ENCODE assay signal across 10 cellular contexts in genomic region chr20:45813489-45813888, GRCh38. TPM values are rescaled to one million over a fixed set of nuclear protein-coding genes. Genes with fewer than 3 reads are reported as not detected.
A peak's percentile ranks its signal among the peaks of the same experiment; 100 is the strongest.
DNase-seq lines count a peak whose midpoint lies in the region; ATAC-seq, FAIRE-seq and TF ChIP-seq lines count a peak whose summit lies in the region.
"Had no signal": no experiment of that assay in that cellular context is flagged by ENCODE, and none has a peak within 500 bp of the region (broad histone marks: within the 10 kb centered on the region; RNA-seq: fewer than 3 reads in every experiment).

No MANE protein-coding gene starts in this region.

- H3K4me1 ChIP-seq in Peyer's patch: peaks cover 3 to 17% (median 5%) of the 10 kb centered on the region in 4 donors

- POLR2A ChIA-PET in activated CD4-positive, alpha-beta T cell treated with anti-CD3 and anti-CD28 coated beads for 36 hours (lab: Charles Lee): interaction anchor here (0.5 to 2.1 kb wide), 8 partner anchors 9 to 257 kb away, joined by 3 to 5 read pairs (median 3); partner anchors contain the start of genes CTSA and NEURL2

- TF ChIP-seq POLR2A in Peyer's patch (IDR thresholded peaks at IDR 0.05): no peak

- FAIRE-seq in frontal cortex (lab: Jason Lieb, UNC): no peak

- H3K36me3 Mint-ChIP-seq in activated CD4-positive, alpha-beta T cell treated with anti-CD3 and anti-CD28 coated beads for 36 hours (ENCODE audit: low read depth): peaks cover 62% of the 10 kb centered on the region

- intact Hi-C loops in activated CD4-positive, alpha-beta T cell treated with anti-CD3 and anti-CD28 coated beads for 36 hours (cut with DNase I, micrococcal nuclease): loop anchor here (2.0 kb wide), 3 partner anchors 77 to 275 kb away; partner anchors contain the start of genes CTSA (in 2 of the 2), NEURL2 (in 2 of the 2), NCOA5 (in 1 of the 2) and PCIF1 (in 1 of the 2)

- no peaks in the 10 kb centered on the region for H3K27me3 Mint-ChIP-seq in activated CD4-positive, alpha-beta T cell treated with anti-CD3 and anti-CD28 coated beads for 36 hours

- TF ChIP-seq CTCF in Peyer's patch (IDR thresholded peaks at IDR 0.05) (no peak), epithelial cell of esophagus (IDR thresholded peaks at IDR 0.05; ENCODE audit: insufficient read depth, low read depth, low read length, missing control alignments) (no peak)

- no peak for DNase-seq in activated CD4-positive, alpha-beta T cell treated with anti-CD3 and anti-CD28 coated beads for 36 hours
- no peak for DNase-seq in activated CD4-positive, alpha-beta T cell treated with anti-CD3 and anti-CD28 coated beads, Interleukin-2, amount 50 U/mL, for 1 hour
- DNase-seq in Peyer's patch (no peak), epithelial cell of esophagus (ENCODE audit: low read depth) (no peak), skeletal muscle cell (ENCODE audit: low read depth) (no peak), frontal cortex (ENCODE audit: low spot score in 2 of 2) (no peak), NCI-H2029 (lab: John Stamatoyannopoulos, UW) (no peak), NCI-H774 (lab: John Stamatoyannopoulos, UW) (no peak)
- DNase-seq: heart left ventricle; stimulated activated CD4-positive, alpha-beta T cell treated with anti-CD3 and anti-CD28 coated beads, Interleukin-12 subunit alpha, Interleukin-12 subunit beta, amount 100 ng/mL, for 4 hours had no signal

- no peak for ATAC-seq in activated CD4-positive, alpha-beta T cell treated with anti-CD3 and anti-CD28 coated beads for 36 hours

- H3K27ac Mint-ChIP-seq in activated CD4-positive, alpha-beta T cell treated with anti-CD3 and anti-CD28 coated beads for 36 hours: peak overlapping the region; percentile 88

- CTCF ChIA-PET in activated CD4-positive, alpha-beta T cell treated with anti-CD3 and anti-CD28 coated beads for 36 hours (lab: Charles Lee): interaction anchor here (0.6 to 1.6 kb wide), 8 partner anchors 9 to 776 kb away, joined by 3 to 8 read pairs (median 4); no protein-coding TSS in a partner anchor

- no peaks in the 10 kb centered on the region for H3K9me3 Mint-ChIP-seq in activated CD4-positive, alpha-beta T cell treated with anti-CD3 and anti-CD28 coated beads for 36 hours (ENCODE audit: low read depth)

- no peaks in the 10 kb centered on the region for H3K27me3 ChIP-seq in Peyer's patch
- H3K27me3 ChIP-seq: heart left ventricle had no signal

- no peaks in the 10 kb centered on the region for H3K9me3 ChIP-seq in Peyer's patch
- H3K9me3 ChIP-seq: heart left ventricle had no signal

- H3K27ac ChIP-seq in Peyer's patch: no peak overlapping the region
- H3K27ac ChIP-seq: heart left ventricle had no signal

- H3K4me3 Mint-ChIP-seq in activated CD4-positive, alpha-beta T cell treated with anti-CD3 and anti-CD28 coated beads for 36 hours: peak overlapping the region; percentile 99

- H3K36me3 ChIP-seq in Peyer's patch: peaks cover 0 to 29% (median 0%) of the 10 kb centered on the region in 3 donors

- H3K4me3 ChIP-seq in Peyer's patch: peak overlapping the region in 3 of 4 donors; percentile 46 to 64 (median 62)
- peak overlapping the region; percentile 74 for H3K4me3 ChIP-seq in epithelial cell of esophagus (ENCODE audit: low read length)
- H3K4me3 ChIP-seq in skeletal muscle cell (ENCODE audit: low read depth, low read length): peak overlapping the region; percentile 81

- H3K4me1 Mint-ChIP-seq in activated CD4-positive, alpha-beta T cell treated with anti-CD3 and anti-CD28 coated beads for 36 hours: peaks cover 21% of the 10 kb centered on the region

RNA-seq across cellular contexts. Expression of gene UBE2C, which starts 1.0 kb away (rescaled TPM):
- total RNA-seq in activated CD4-positive, alpha-beta T cell treated with anti-CD3 and anti-CD28 coated beads for 36 hours: 100 to 1,000 TPM; 175 to 230 TPM
- total RNA-seq in Peyer's patch (10 to 100 TPM in 2 of 4 donors, 1 to 10 TPM in 2; 7.3 to 24.8 (median 9.8) TPM), frontal cortex (3.7 TPM)

RNA-seq across cellular contexts. Expression of gene TNNC2, which starts 13.6 kb away (rescaled TPM):
- not detected for total RNA-seq in activated CD4-positive, alpha-beta T cell treated with anti-CD3 and anti-CD28 coated beads for 36 hours
- 1 to 10 TPM in 2 of 4 donors, not detected in 2; 2.7 to 3.5 TPM for total RNA-seq in Peyer's patch
- total RNA-seq in frontal cortex: not detected
- total RNA-seq: heart left ventricle had no signal

RNA-seq across cellular contexts. Expression of gene SNX21, which starts 20.1 kb away (rescaled TPM):
- total RNA-seq in activated CD4-positive, alpha-beta T cell treated with anti-CD3 and anti-CD28 coated beads for 36 hours: 1 to 10 TPM; 1.2 to 1.4 TPM
- 10 to 100 TPM; 17.5 to 94.9 (median 42.7) TPM for total RNA-seq in Peyer's patch
- total RNA-seq in frontal cortex: 15.5 TPM

RNA-seq across cellular contexts. Expression of gene DNTTIP1, which starts 21.7 kb away (rescaled TPM):
- 10 to 100 TPM; 25.0 to 25.2 TPM for total RNA-seq in activated CD4-positive, alpha-beta T cell treated with anti-CD3 and anti-CD28 coated beads for 36 hours
- total RNA-seq in Peyer's patch (10 to 100 TPM; 21.5 to 41.4 (median 25.2) TPM), frontal cortex (13.0 TPM)

RNA-seq across cellular contexts. Expression of gene WFDC3, which starts 21.8 kb away (rescaled TPM):
- not detected for total RNA-seq in activated CD4-positive, alpha-beta T cell treated with anti-CD3 and anti-CD28 coated beads for 36 hours
- total RNA-seq in Peyer's patch (not detected), frontal cortex (not detected)

Comparison
In these comparisons a context has a peak if more than half of its experiments do, and no peak if none do; other contexts are left out.
1. RNA of gene UBE2C, which starts 1.0 kb away (total RNA-seq): 175 to 230 TPM in activated CD4-positive, alpha-beta T cell treated with anti-CD3 and anti-CD28 coated beads for 36 hours; 7.3 to 24.8 TPM in Peyer's patch and 3.7 TPM in frontal cortex (single experiment); every median in the first group is over 4 times any median in the second.
2. Peak in every context shown above with its lines, with median percentiles within 50 percentile points of each other: H3K4me3 ChIP-seq.